In genomic region chr22:24486501-24486921, GRCh38 we compare ENCODE assay signal across 12 cellular contexts. TPM values are rescaled to one million over a fixed set of nuclear protein-coding genes. Genes with fewer than 3 reads are reported as not detected.
DNase-seq lines count a peak whose midpoint lies in the region; ATAC-seq and TF ChIP-seq lines count a peak whose summit lies in the region.
"Had no signal": no experiment of that assay in that cellular context is flagged by ENCODE, and none has a peak within 500 bp of the region (broad histone marks: within the 10 kb centered on the region; RNA-seq: fewer than 3 reads in every experiment).

No MANE protein-coding gene starts in this region.

- peak; percentile 40 for DNase-seq in activated CD8-positive, alpha-beta T cell treated with anti-CD3 and anti-CD28 coated beads for 36 hours
- no peak for DNase-seq in activated CD8-positive, alpha-beta T cell treated with anti-CD3 and anti-CD28 coated beads, Interleukin-2, amount 10 ng/mL, durations not matched to agents 7 days and 5 days
- DNase-seq in NOMO-1 treated with dmso at 0.1 percent for 144 hours (lab: John Stamatoyannopoulos, UW; ENCODE audit: unreplicated experiment) = peak; percentile 74
- peak; percentile 82 for DNase-seq in brain microvascular endothelial cell
- no peak for DNase-seq in NCI-H345 (lab: John Stamatoyannopoulos, UW)
- no peak for DNase-seq in H9
- DNase-seq in activated CD8-positive, alpha-beta memory T cell treated with anti-CD3 and anti-CD28 coated beads, Interleukin-2, amount 50 U/mL, for 4 hours = no peak
- DNase-seq: NCI-H748 treated with DMSO at 0.1 percent for 48 hours had no signal

- H3K79me2 ChIP-seq in H9 (ENCODE audit: insufficient read depth, low read length) = no peaks in the 10 kb centered on the region
- H3K79me2 ChIP-seq: parathyroid adenoma had no signal

- POLR2A ChIA-PET in activated CD8-positive, alpha-beta T cell treated with anti-CD3 and anti-CD28 coated beads for 36 hours (lab: Charles Lee) = interaction anchor here (0.7 to 1.2 kb wide), 7 partner anchors 12 to 182 kb away, joined by 3 to 5 read pairs (median 4); partner anchors contain the start of gene ADORA2A
- POLR2A ChIA-PET in activated CD8-positive, alpha-beta T cell treated with anti-CD3 and anti-CD28 coated beads, Interleukin-2, amount 10 ng/mL, durations not matched to agents 7 days and 5 days (lab: Charles Lee) = interaction anchor here (1.0 to 1.5 kb wide), 2 partner anchors 13 to 60 kb away, joined by 3 to 4 read pairs; no protein-coding TSS in a partner anchor

- H4K5ac ChIP-seq in H9 (ENCODE audit: insufficient read length, low read depth, low read length) = no peak overlapping the region

- H3K4me3 Mint-ChIP-seq in activated CD8-positive, alpha-beta T cell treated with anti-CD3 and anti-CD28 coated beads for 36 hours = no peak overlapping the region
- H3K4me3 Mint-ChIP-seq in activated CD8-positive, alpha-beta T cell treated with anti-CD3 and anti-CD28 coated beads, Interleukin-2, amount 10 ng/mL, durations not matched to agents 7 days and 5 days = no peak overlapping the region
- no peak overlapping the region for H3K4me3 Mint-ChIP-seq in H9

- H2BK20ac ChIP-seq in H9 (ENCODE audit: low read depth, low read length, poor library complexity, severe bottlenecking) = no peak overlapping the region

- no peaks in the 10 kb centered on the region for H3K9me3 Mint-ChIP-seq in activated CD8-positive, alpha-beta T cell treated with anti-CD3 and anti-CD28 coated beads for 36 hours
- no peaks in the 10 kb centered on the region for H3K9me3 Mint-ChIP-seq in activated CD8-positive, alpha-beta T cell treated with anti-CD3 and anti-CD28 coated beads, Interleukin-2, amount 10 ng/mL, durations not matched to agents 7 days and 5 days (ENCODE audit: insufficient read depth)
- H3K9me3 Mint-ChIP-seq in H9 = no peaks in the 10 kb centered on the region

- TF ChIP-seq CTCF in activated CD8-positive, alpha-beta T cell treated with anti-CD3 and anti-CD28 coated beads for 36 hours (IDR thresholded peaks at IDR 0.05) = no peak
- TF ChIP-seq CTCF in brain microvascular endothelial cell (IDR thresholded peaks at IDR 0.05; ENCODE audit: low read depth, low read length, missing control alignments) (no peak), H9 (conservative IDR thresholded peaks at IDR 0.05) (no peak)

- CTCF ChIA-PET in activated CD8-positive, alpha-beta T cell treated with anti-CD3 and anti-CD28 coated beads for 36 hours (lab: Charles Lee) = interaction anchor here (1.1 to 2.3 kb wide), 4 partner anchors 15 to 64 kb away, joined by 3 to 11 read pairs (median 7); no protein-coding TSS in a partner anchor
- CTCF ChIA-PET in activated CD8-positive, alpha-beta T cell treated with anti-CD3 and anti-CD28 coated beads, Interleukin-2, amount 10 ng/mL, durations not matched to agents 7 days and 5 days (lab: Charles Lee) = interaction anchor here (0.7 to 2.9 kb wide), 7 partner anchors 16 to 65 kb away, joined by 3 to 11 read pairs (median 4); no protein-coding TSS in a partner anchor

- H4K20me1 ChIP-seq in H9 (ENCODE audit: control insufficient read depth, insufficient read depth, insufficient read length) = no peaks in the 10 kb centered on the region
- H4K20me1 ChIP-seq: BLaER1 treated with 17β-estradiol and CSF1 and Interleukin-3, amounts not matched to agents 10 nM and 100 nM had no signal

- H3K23ac ChIP-seq in H9 (ENCODE audit: insufficient read length, low read depth, low read length) = no peak overlapping the region

- peaks cover 17% of the 10 kb centered on the region for H3K4me1 Mint-ChIP-seq in activated CD8-positive, alpha-beta T cell treated with anti-CD3 and anti-CD28 coated beads for 36 hours (ENCODE audit: low read depth)
- H3K4me1 Mint-ChIP-seq in activated CD8-positive, alpha-beta T cell treated with anti-CD3 and anti-CD28 coated beads, Interleukin-2, amount 10 ng/mL, durations not matched to agents 7 days and 5 days (ENCODE audit: low read depth) = peaks cover 9% of the 10 kb centered on the region
- H3K4me1 Mint-ChIP-seq in H9 = peaks cover 11% of the 10 kb centered on the region in 2 experiments

- no peak overlapping the region for H3K9ac ChIP-seq in skeletal muscle satellite cell (ENCODE audit: low read depth, low read length)
- no peak overlapping the region for H3K9ac ChIP-seq in H9 (ENCODE audit: extremely low read depth, insufficient read length, low read length)
- H3K9ac ChIP-seq: BLaER1 treated with 17β-estradiol and CSF1 and Interleukin-3, amounts not matched to agents 10 nM and 100 nM; parathyroid adenoma had no signal

- H2BK12ac ChIP-seq in H9 (ENCODE audit: insufficient read length, low read depth, low read length) = no peak overlapping the region

- H2AK5ac ChIP-seq in H9 (ENCODE audit: insufficient read length, low read length) = no peak overlapping the region

- peak; percentile 92 for ATAC-seq in activated CD8-positive, alpha-beta T cell treated with anti-CD3 and anti-CD28 coated beads for 36 hours
- ATAC-seq in activated CD8-positive, alpha-beta T cell treated with anti-CD3 and anti-CD28 coated beads, Interleukin-2, amount 10 ng/mL, durations not matched to agents 7 days and 5 days = no peak

- no peaks in the 10 kb centered on the region for H3K23me2 ChIP-seq in H9 (ENCODE audit: insufficient read length, low read depth, low read length, poor library complexity, severe bottlenecking)

- H2BK120ac ChIP-seq in H9 (ENCODE audit: low read depth, low read length, poor library complexity, severe bottlenecking) = no peak overlapping the region

- H3K4me1 ChIP-seq in skeletal muscle satellite cell (ENCODE audit: control insufficient read depth, insufficient read depth, low read length) = peaks cover 11% of the 10 kb centered on the region
- H3K4me1 ChIP-seq in H9 (ENCODE audit: insufficient read depth, low read length) = no peaks in the 10 kb centered on the region
- H3K4me1 ChIP-seq: parathyroid adenoma had no signal

- no peaks in the 10 kb centered on the region for H3K36me3 Mint-ChIP-seq in activated CD8-positive, alpha-beta T cell treated with anti-CD3 and anti-CD28 coated beads for 36 hours (ENCODE audit: low read depth)
- H3K36me3 Mint-ChIP-seq in activated CD8-positive, alpha-beta T cell treated with anti-CD3 and anti-CD28 coated beads, Interleukin-2, amount 10 ng/mL, durations not matched to agents 7 days and 5 days (ENCODE audit: low read depth) = no peaks in the 10 kb centered on the region
- no peaks in the 10 kb centered on the region for H3K36me3 Mint-ChIP-seq in H9 (ENCODE audit: insufficient read depth in 1 of 3, low read depth in 3 of 3)

- no CpG with 5 or more reads among the region's 2 CpGs for WGBS in H9 (ENCODE audit: extremely low coverage, insufficient read length, low lambda C conversion rate)

- no peak overlapping the region for H3K27ac Mint-ChIP-seq in activated CD8-positive, alpha-beta T cell treated with anti-CD3 and anti-CD28 coated beads for 36 hours
- H3K27ac Mint-ChIP-seq in activated CD8-positive, alpha-beta T cell treated with anti-CD3 and anti-CD28 coated beads, Interleukin-2, amount 10 ng/mL, durations not matched to agents 7 days and 5 days = no peak overlapping the region
- H3K27ac Mint-ChIP-seq in H9 = no peak overlapping the region

- no peak overlapping the region for H2AFZ ChIP-seq in H9 (ENCODE audit: low read length)
- H2AFZ ChIP-seq: parathyroid adenoma had no signal

- H3K4me2 ChIP-seq in skeletal muscle satellite cell (ENCODE audit: low read length) (peak overlapping the region; percentile 14), H9 (ENCODE audit: insufficient read depth, insufficient read length, low read length) (no peak overlapping the region)

- H3K36me3 ChIP-seq in brain microvascular endothelial cell (replicated peaks) = no peaks in the 10 kb centered on the region
- no peaks in the 10 kb centered on the region for H3K36me3 ChIP-seq in skeletal muscle satellite cell (ENCODE audit: insufficient read depth, low read length)
- H3K36me3 ChIP-seq: BLaER1 treated with 17β-estradiol and CSF1 and Interleukin-3, amounts not matched to agents 10 nM and 100 nM; thoracic aorta had no signal

- H3K14ac ChIP-seq in H9 (ENCODE audit: insufficient read depth, low read length) = no peak overlapping the region

- H2BK5ac ChIP-seq in H9 (ENCODE audit: insufficient read length, low read length) = no peak overlapping the region

- no peaks in the 10 kb centered on the region for H3K27me3 ChIP-seq in brain microvascular endothelial cell (replicated peaks)
- H3K27me3 ChIP-seq in skeletal muscle satellite cell (ENCODE audit: control insufficient read depth, insufficient read depth, low read length) = peaks cover 2% of the 10 kb centered on the region
- H3K27me3 ChIP-seq in H9 (ENCODE audit: insufficient read depth, low read length) = no peaks in the 10 kb centered on the region
- H3K27me3 ChIP-seq: BLaER1 treated with 17β-estradiol and CSF1 and Interleukin-3, amounts not matched to agents 10 nM and 100 nM had no signal

- H3K18ac ChIP-seq in H9 (ENCODE audit: insufficient read length, low read depth, low read length) = no peak overlapping the region

- no peak overlapping the region for H4K8ac ChIP-seq in H9 (replicated peaks; ENCODE audit: insufficient read length, low read depth, low read length)

- H3K4me3 ChIP-seq in brain microvascular endothelial cell (ENCODE audit: low read depth, low read length) (no peak overlapping the region), skeletal muscle satellite cell (ENCODE audit: low read length) (no peak overlapping the region)
- H3K4me3 ChIP-seq: BLaER1 treated with 17β-estradiol and CSF1 and Interleukin-3, amounts not matched to agents 10 nM and 100 nM; thoracic aorta had no signal

- no peak overlapping the region for H3K4ac ChIP-seq in H9 (ENCODE audit: low read depth, low read length)

- in situ Hi-C loops in brain microvascular endothelial cell (cut with HindIII; ENCODE audit: low pct_ligation_motif_present, low sequenced_read_pairs) = no loop called here

- no peak overlapping the region for H2BK15ac ChIP-seq in H9 (ENCODE audit: low read depth, low read length)

- no peak overlapping the region for H3K56ac ChIP-seq in H9 (ENCODE audit: insufficient read length, low read depth, low read length)

- H3K9me3 ChIP-seq in skeletal muscle satellite cell (replicated peaks; ENCODE audit: low read length) (no peaks in the 10 kb centered on the region), H9 (ENCODE audit: control insufficient read depth, low read depth, low read length) (no peaks in the 10 kb centered on the region)
- H3K9me3 ChIP-seq: BLaER1 treated with 17β-estradiol and CSF1 and Interleukin-3, amounts not matched to agents 10 nM and 100 nM; thoracic aorta had no signal

- peak overlapping the region; percentile 1 for H3K27ac ChIP-seq in brain microvascular endothelial cell
- H3K27ac ChIP-seq in H9 (ENCODE audit: insufficient read length, low read depth, low read length) = no peak overlapping the region
- H3K27ac ChIP-seq: parathyroid adenoma, thoracic aorta had no signal

- intact Hi-C loops in activated CD8-positive, alpha-beta T cell treated with anti-CD3 and anti-CD28 coated beads for 36 hours (cut with micrococcal nuclease) = loop anchor here (5.0 kb wide), 1 partner anchor 54 kb away; no protein-coding TSS in a partner anchor

- no peaks in the 10 kb centered on the region for H3K27me3 Mint-ChIP-seq in activated CD8-positive, alpha-beta T cell treated with anti-CD3 and anti-CD28 coated beads for 36 hours
- peaks cover 8% of the 10 kb centered on the region for H3K27me3 Mint-ChIP-seq in activated CD8-positive, alpha-beta T cell treated with anti-CD3 and anti-CD28 coated beads, Interleukin-2, amount 10 ng/mL, durations not matched to agents 7 days and 5 days (ENCODE audit: low read depth)
- H3K27me3 Mint-ChIP-seq in H9 (ENCODE audit: low read depth) = peaks cover 5% of the 10 kb centered on the region

- H4K91ac ChIP-seq in H9 (ENCODE audit: insufficient read length, low read depth, low read length) = no peak overlapping the region

- H3K79me1 ChIP-seq in H9 (ENCODE audit: insufficient read depth, low read depth, low read length, poor library complexity, severe bottlenecking) = no peaks in the 10 kb centered on the region

- no peak overlapping the region for H3T11ph ChIP-seq in H9 (ENCODE audit: low read length)

RNA-seq across cellular contexts. Expression of gene UPB1, which starts 8.6 kb away (rescaled TPM):
- total RNA-seq in activated CD8-positive, alpha-beta T cell treated with anti-CD3 and anti-CD28 coated beads for 36 hours = under 1 TPM; 0.16 to 0.49 TPM
- total RNA-seq in activated CD8-positive, alpha-beta T cell treated with anti-CD3 and anti-CD28 coated beads, Interleukin-2, amount 10 ng/mL, durations not matched to agents 7 days and 5 days = under 1 TPM; 0.24 to 0.31 TPM
- total RNA-seq in skeletal muscle satellite cell (2012; rRNA removed) = under 0.01 TPM in 1 of 2 replicates, not detected in the other
- total RNA-seq in H9 (2021) = 0.07 TPM in 1 of 2 replicates, not detected in the other

RNA-seq across cellular contexts. Expression of gene ADORA2A, which starts 59.1 kb away (rescaled TPM):
- 10 to 100 TPM; 41.4 to 42.9 TPM for total RNA-seq in activated CD8-positive, alpha-beta T cell treated with anti-CD3 and anti-CD28 coated beads for 36 hours
- 10 to 100 TPM; 20.3 to 20.4 TPM for total RNA-seq in activated CD8-positive, alpha-beta T cell treated with anti-CD3 and anti-CD28 coated beads, Interleukin-2, amount 10 ng/mL, durations not matched to agents 7 days and 5 days
- total RNA-seq in skeletal muscle satellite cell (2012; rRNA removed) = 3.3 and 6.3 TPM in 2 replicates
- 3.5 and 3.9 TPM in 2 replicates for total RNA-seq in H9 (2021)

Comparison
In these comparisons a context has a peak if more than half of its experiments do, and no peak if none do; other contexts are left out.
1. DNase-seq: peak in activated CD8-positive, alpha-beta T cell treated with anti-CD3 and anti-CD28 coated beads for 36 hours (single experiment), NOMO-1 treated with dmso at 0.1 percent for 144 hours (single experiment) and brain microvascular endothelial cell (single experiment); none in activated CD8-positive, alpha-beta T cell treated with anti-CD3 and anti-CD28 coated beads, Interleukin-2, amount 10 ng/mL, durations not matched to agents 7 days and 5 days (single experiment), NCI-H345 (single experiment), H9 (single experiment) and activated CD8-positive, alpha-beta memory T cell treated with anti-CD3 and anti-CD28 coated beads, Interleukin-2, amount 50 U/mL, for 4 hours (single experiment).